In genomic region chr12:66549050-66549389, GRCh38 we compare ENCODE assay signal across 17 cellular contexts.
DNase-seq lines count a peak whose midpoint lies in the region; ATAC-seq and TF ChIP-seq lines count a peak whose summit lies in the region.
"Had no signal": no experiment of that assay in that cellular context is flagged by ENCODE, and none has a peak within 500 bp of the region (broad histone marks: within the 10 kb centered on the region; RNA-seq: fewer than 3 reads in every experiment).

No MANE protein-coding gene starts in this region.

- TF ChIP-seq CTCF in GM12873 (IDR thresholded peaks at IDR 0.05; ENCODE audit: insufficient read depth, low read depth, low read length, missing control alignments) (peak; percentile 10), HCT116 (IDR thresholded peaks at IDR 0.05 in 2 of 3, conservative IDR thresholded peaks at IDR 0.05 in 1 of 3; ENCODE audit: borderline replicate concordance in 1 of 3, insufficient read depth in 1 of 3, low read depth in 2 of 3, low read length in 2 of 3) (peak in 1 of 3 experiments; percentile 5; a peak in 1 of 6 replicates), OCI-LY7 (conservative IDR thresholded peaks at IDR 0.05; ENCODE audit: low read length) (peak; percentile 55; the same call in 1 of the 2 replicates), endodermal cell (conservative IDR thresholded peaks at IDR 0.05) (peak; percentile 34)

- BruUV-seq in HCT116 (replicated peaks; lab: Mats Ljungman, UMichigan) (no TSS peak), OCI-LY7 (replicated peaks; lab: Mats Ljungman, UMichigan) (no TSS peak)

- no peak for TF ChIP-seq POLR2A in HCT116 (IDR thresholded peaks at IDR 0.05; ENCODE audit: borderline replicate concordance, extremely low read depth, insufficient read depth, insufficient read length)

- H3K4me3 Mint-ChIP-seq in endodermal cell, result no peak overlapping the region
- H3K4me3 Mint-ChIP-seq: T-cell had no signal

- no peaks in the 10 kb centered on the region for H3K4me1 ChIP-seq in HCT116 (ENCODE audit: control insufficient read depth in 1 of 2, insufficient read depth in 2 of 2, low read length in 2 of 2)
- H3K4me1 ChIP-seq in OCI-LY7 (ENCODE audit: insufficient read depth, low read length, poor library complexity, severe bottlenecking), result peaks cover 34% of the 10 kb centered on the region
- H3K4me1 ChIP-seq in endodermal cell (ENCODE audit: control insufficient read depth, insufficient read depth, low read length), result no peaks in the 10 kb centered on the region

- H3K27me3 ChIP-seq in HCT116 (ENCODE audit: insufficient read depth, low read length) (peaks cover 19% of the 10 kb centered on the region), endodermal cell (ENCODE audit: control insufficient read depth, insufficient read depth, low read length, poor library complexity, severe bottlenecking) (no peaks in the 10 kb centered on the region)

- no peak overlapping the region for H3K4me2 ChIP-seq in HCT116 (ENCODE audit: low read length)
- peak overlapping the region; percentile 19 for H3K4me2 ChIP-seq in OCI-LY7 (ENCODE audit: low read length)

- no peak for TF ChIP-seq RAD21 in HCT116 (IDR thresholded peaks at IDR 0.05; ENCODE audit: low read depth)

- H3K4me1 Mint-ChIP-seq in endodermal cell, result no peaks in the 10 kb centered on the region

- H3K9me3 Mint-ChIP-seq in endodermal cell, result no peaks in the 10 kb centered on the region
- H3K9me3 Mint-ChIP-seq: T-cell had no signal

- H2AFZ ChIP-seq in HCT116 (ENCODE audit: low read depth, low read length, poor library complexity, severe bottlenecking) (no peak overlapping the region), OCI-LY7 (ENCODE audit: low read length) (peak overlapping the region; percentile 87)
- H2AFZ ChIP-seq: GM23248 had no signal

- intact Hi-C loops in HCT116 (cut with micrococcal nuclease) (no loop called here), OCI-LY7 (cut with micrococcal nuclease; ENCODE audit: unreplicated experiment) (loop anchor here (2.0 kb wide), 1 partner anchor 136 kb away; no protein-coding TSS in a partner anchor)

- H3K27me3 Mint-ChIP-seq in endodermal cell (ENCODE audit: insufficient read depth), result no peaks in the 10 kb centered on the region

- H4K20me1 ChIP-seq in HCT116 (ENCODE audit: insufficient read depth) (no peaks in the 10 kb centered on the region), OCI-LY7 (ENCODE audit: insufficient read depth, low read length) (no peaks in the 10 kb centered on the region)

- H3K27ac Mint-ChIP-seq in endodermal cell, result no peak overlapping the region
- H3K27ac Mint-ChIP-seq: T-cell had no signal

- H3K4me3 ChIP-seq in HCT116 (replicated peaks in 1 of 2; ENCODE audit: low read depth in 1 of 2, low read length in 2 of 2), result no peak overlapping the region
- H3K4me3 ChIP-seq in OCI-LY7 (ENCODE audit: low read depth, low read length, poor library complexity, severe bottlenecking), result no peak overlapping the region
- H3K4me3 ChIP-seq in endodermal cell (ENCODE audit: low read length), result no peak overlapping the region
- H3K4me3 ChIP-seq: GM23248 had no signal

- no peaks in the 10 kb centered on the region for H3K36me3 Mint-ChIP-seq in endodermal cell (ENCODE audit: low read depth)
- H3K36me3 Mint-ChIP-seq: T-cell had no signal

- no peak overlapping the region for H3K27ac ChIP-seq in HCT116 (ENCODE audit: low read depth, low read length)
- H3K27ac ChIP-seq in OCI-LY7 (ENCODE audit: low read depth, low read length, poor library complexity, severe bottlenecking), result no peak overlapping the region
- H3K27ac ChIP-seq in endodermal cell (ENCODE audit: low read depth, low read length), result no peak overlapping the region
- H3K27ac ChIP-seq: GM23248 had no signal

- H3K9ac ChIP-seq in HCT116 (ENCODE audit: low read length) (no peak overlapping the region), endodermal cell (ENCODE audit: extremely low read depth, low read length, poor library complexity, severe bottlenecking) (no peak overlapping the region)
- H3K9ac ChIP-seq: GM23248 had no signal

- H3K36me3 ChIP-seq in HCT116 (ENCODE audit: control insufficient read depth in 1 of 2, insufficient read depth in 2 of 2, low read length in 2 of 2) (no peaks in the 10 kb centered on the region), OCI-LY7 (ENCODE audit: insufficient read depth, low read length) (no peaks in the 10 kb centered on the region), endodermal cell (ENCODE audit: control insufficient read depth, insufficient read depth, low read length) (no peaks in the 10 kb centered on the region)

- WGBS in endodermal cell (ENCODE audit: insufficient coverage in 1 of 2, insufficient read length in 1 of 2), 2 experiments, result 91 to 94% methylated on average over 2 of the region's 2 CpGs

- H3K9me2 ChIP-seq in HCT116 (ENCODE audit: insufficient read depth) (no peaks in the 10 kb centered on the region), OCI-LY7 (ENCODE audit: insufficient read depth, low read length) (no peaks in the 10 kb centered on the region)

- H3K9me3 ChIP-seq in HCT116 (ENCODE audit: control insufficient read depth in 1 of 2, insufficient read depth in 1 of 2, low read depth in 1 of 2, low read length in 2 of 2) (no peaks in the 10 kb centered on the region), OCI-LY7 (ENCODE audit: low read length) (no peaks in the 10 kb centered on the region), endodermal cell (ENCODE audit: control insufficient read depth, low read length) (no peaks in the 10 kb centered on the region)

- CTCF ChIA-PET in HCT116 (lab: Charles Lee) (interaction anchor here (0.6 to 1.4 kb wide), 4 partner anchors 10 to 116 kb away, joined by 3 to 6 read pairs (median 4); no protein-coding TSS in a partner anchor), OCI-LY7 (lab: Charles Lee; ENCODE audit: unreplicated experiment) (no interaction called here)

- H3K79me2 ChIP-seq in HCT116 (ENCODE audit: insufficient read depth, low read length), result no peaks in the 10 kb centered on the region
- H3K79me2 ChIP-seq in OCI-LY7 (ENCODE audit: insufficient read depth, low read depth, low read length), result no peaks in the 10 kb centered on the region

- ATAC-seq in HCT116, result peak; percentile 52
- ATAC-seq: T-cell had no signal

- no peak for DNase-seq in HCT116 (ENCODE audit: low read depth, low spot score)
- DNase-seq in OCI-LY7 (ENCODE audit: low spot score), result no peak
- DNase-seq in endodermal cell, result no peak
- no peak for DNase-seq in NCI-H1105 (lab: John Stamatoyannopoulos, UW)
- DNase-seq in HuH-7 (ENCODE audit: low spot score), result no peak
- no peak for DNase-seq in iPS-NIHi7 (ENCODE audit: extremely low spot score)
- DNase-seq: ACHN, AML-193, DMS79 treated with DMSO at 0.1 percent for 48 hours, IMR-90, NCI-H1436, NCI-H1930, NCI-H345, NCI-H524 treated with DMSO at 0.1 percent for 48 hours, T-cell had no signal

- POLR2A ChIA-PET in HCT116 (lab: Charles Lee), result no interaction called here
- POLR2A ChIA-PET in OCI-LY7 (lab: Charles Lee), result interaction anchor here (0.9 to 2.1 kb wide), 7 partner anchors 13 to 352 kb away, joined by 3 to 11 read pairs (median 3); no protein-coding TSS in a partner anchor

- RAD21 ChIA-PET in HCT116 (lab: Charles Lee; ENCODE audit: low non-redundant PET in 1 of 2, low total read pairs in 2 of 2, uncharacterized antibody in 2 of 2, unreplicated experiment in 2 of 2), result no interaction called here

TF ChIP-seq in HCT116, 20 proteins besides CTCF, POLR2A, EP300 and RAD21 (continues in another document):
- TF ChIP-seq MAX (IDR thresholded peaks at IDR 0.05) (no peak), ZFX (IDR thresholded peaks at IDR 0.05) (no peak), SRF (IDR thresholded peaks at IDR 0.05; ENCODE audit: low read depth) (no peak), EZH2 (IDR thresholded peaks at IDR 0.05) (no peak), POLR2AphosphoS5 (IDR thresholded peaks at IDR 0.05; ENCODE audit: low read depth, low read length) (no peak), REST (IDR thresholded peaks at IDR 0.05; ENCODE audit: low read depth) (no peak)
